In the genomic region with DNA sequence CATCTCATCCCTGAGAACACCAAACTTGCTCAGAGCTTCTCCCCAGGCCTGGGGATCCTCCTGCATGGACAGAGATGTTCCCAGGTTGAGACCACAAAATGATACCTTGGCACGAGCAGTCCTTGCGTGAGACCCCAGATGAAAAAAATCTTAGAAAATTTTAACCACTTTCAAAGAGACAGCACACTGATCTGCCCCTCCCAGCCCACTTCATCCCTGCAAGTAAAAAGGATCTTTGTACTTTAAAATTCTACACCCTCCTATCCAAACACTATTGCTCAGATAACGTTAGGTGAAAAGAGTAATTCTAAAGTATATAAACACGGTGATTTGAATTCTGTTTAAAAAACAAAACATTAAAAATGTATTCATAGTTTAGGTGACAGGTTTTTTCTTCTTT, we compare ENCODE assay signal across 33 cellular contexts.
DNase-seq lines count a peak whose midpoint lies in the region; ATAC-seq, FAIRE-seq and TF ChIP-seq lines count a peak whose summit lies in the region.
"Had no signal": no experiment of that assay in that cellular context is flagged by ENCODE, and none has a peak within 500 bp of the region (broad histone marks: within the 10 kb centered on the region; RNA-seq: fewer than 3 reads in every experiment).

No MANE protein-coding gene starts in this region.

- no TSS peak for BruUV-seq in HepG2 (replicated peaks; lab: Mats Ljungman, UMichigan)

- H3K4me3 ChIP-seq in HepG2 (replicated peaks in 1 of 3; ENCODE audit: insufficient read depth in 1 of 3, low read depth in 2 of 3, low read length in 3 of 3) (peak overlapping the region in 1 of 3 experiments; percentile 3; a peak in 1 of 6 replicates), right lobe of liver (no peak overlapping the region)
- H3K4me3 ChIP-seq: A549; BLaER1; BLaER1 treated with 17β-estradiol and CSF1 and Interleukin-3, amounts not matched to agents 10 nM and 100 nM had no signal

- no peak overlapping the region for H3K4me3 Mint-ChIP-seq in stimulated activated effector memory CD8-positive, alpha-beta T cell treated with anti-CD3 and anti-CD28 coated beads, Interleukin-12 subunit alpha, Interleukin-12 subunit beta, amount 100 ng/mL, for 72 hours
- H3K4me3 Mint-ChIP-seq: B cell; CD14-positive monocyte; CD4-positive, alpha-beta memory T cell; CD4-positive, alpha-beta T cell; CD4-positive, CD25-positive, alpha-beta regulatory T cell; CD8-positive, alpha-beta memory T cell; CD8-positive, alpha-beta T cell had no signal

- CTCF ChIA-PET in HepG2 (lab: Yijun Ruan, JAX; ENCODE audit: low intra/inter-chr PET ratio, low total read pairs): no interaction called here

- in situ Hi-C loops in HepG2 (cut with HindIII; ENCODE audit: extremely low pct_ligation_motif_present, low pct_unique_long_range_greater_than_20kb): no loop called here

- intact Hi-C loops in HepG2 (cut with micrococcal nuclease; ENCODE audit: unreplicated experiment) (no loop called here), right lobe of liver (cut with DNase I) (no loop called here)

- no peak for TF ChIP-seq POLR2A in HepG2 (IDR thresholded peaks at IDR 0.05; ENCODE audit: insufficient read depth in 1 of 2, low read depth in 2 of 2, low read length in 2 of 2)
- no peak for TF ChIP-seq POLR2A in right lobe of liver (IDR thresholded peaks at IDR 0.05)

- H3K36me3 ChIP-seq in HepG2 (replicated peaks in 1 of 2; ENCODE audit: control insufficient read depth in 1 of 2, insufficient read depth in 2 of 2, low read length in 2 of 2): peaks cover 35 to 54% of the 10 kb centered on the region in 2 experiments
- H3K36me3 ChIP-seq in right lobe of liver: peaks cover 0 to 25% (median 11%) of the 10 kb centered on the region in 4 donors
- H3K36me3 ChIP-seq: BE2C had no signal

- H4K20me1 ChIP-seq in HepG2 (ENCODE audit: insufficient read depth, low read length): no peaks in the 10 kb centered on the region

- peaks cover 6% of the 10 kb centered on the region for H3K79me2 ChIP-seq in HepG2 (ENCODE audit: insufficient read depth, low read length)

- H3K27ac Mint-ChIP-seq in stimulated activated effector memory CD8-positive, alpha-beta T cell treated with anti-CD3 and anti-CD28 coated beads, Interleukin-12 subunit alpha, Interleukin-12 subunit beta, amount 100 ng/mL, for 72 hours: peak overlapping the region; percentile 0
- H3K27ac Mint-ChIP-seq: B cell; CD14-positive monocyte; CD4-positive, alpha-beta memory T cell; CD4-positive, alpha-beta T cell; CD8-positive, alpha-beta T cell had no signal

- peak; percentile 38 for ATAC-seq in HepG2
- ATAC-seq in right lobe of liver: no peak
- no peak for ATAC-seq in stimulated activated effector memory CD8-positive, alpha-beta T cell treated with anti-CD3 and anti-CD28 coated beads, Interleukin-12 subunit alpha, Interleukin-12 subunit beta, amount 100 ng/mL, for 72 hours
- ATAC-seq: A549; CD8-positive, alpha-beta T cell had no signal

- TF ChIP-seq RAD21 in HepG2 (CRISPR knock-in tag; IDR thresholded peaks at IDR 0.05): no peak

- TF ChIP-seq CTCF in HepG2 (CRISPR knock-in tag; IDR thresholded peaks at IDR 0.05) (no peak), right lobe of liver (IDR thresholded peaks at IDR 0.05) (no peak)

- peak overlapping the region; percentile 20; the same call in 1 of the 2 replicates for H3K4me2 ChIP-seq in HepG2 (ENCODE audit: low read depth, low read length)
- H3K4me2 ChIP-seq: A549; BLaER1; BLaER1 treated with 17β-estradiol and CSF1 and Interleukin-3, amounts not matched to agents 10 nM and 100 nM had no signal

- H3K9me3 ChIP-seq in HepG2 (ENCODE audit: low read length) (no peaks in the 10 kb centered on the region), right lobe of liver (no peaks in the 10 kb centered on the region)
- H3K9me3 ChIP-seq: A549, BE2C, BLaER1 had no signal

- H3K9me3 Mint-ChIP-seq in stimulated activated effector memory CD8-positive, alpha-beta T cell treated with anti-CD3 and anti-CD28 coated beads, Interleukin-12 subunit alpha, Interleukin-12 subunit beta, amount 100 ng/mL, for 72 hours: no peaks in the 10 kb centered on the region
- H3K9me3 Mint-ChIP-seq: CD4-positive, alpha-beta memory T cell; CD4-positive, alpha-beta T cell; CD4-positive, CD25-positive, alpha-beta regulatory T cell; CD8-positive, alpha-beta memory T cell; CD8-positive, alpha-beta T cell had no signal

- H3K27me3 ChIP-seq in HepG2 (ENCODE audit: control insufficient read depth in 1 of 2, insufficient read depth in 2 of 2, low read length in 2 of 2) (no peaks in the 10 kb centered on the region), right lobe of liver (no peaks in the 10 kb centered on the region)
- H3K27me3 ChIP-seq: BE2C; BLaER1; BLaER1 treated with 17β-estradiol and CSF1 and Interleukin-3, amounts not matched to agents 10 nM and 100 nM had no signal

- DNase-seq in HepG2 (ENCODE audit: low spot score) (no peak), right lobe of liver (no peak), SKM-1 treated with dmso at 0.1 percent for 144 hours (lab: John Stamatoyannopoulos, UW; ENCODE audit: unreplicated experiment) (no peak)
- no peak for DNase-seq in stimulated activated effector memory CD8-positive, alpha-beta T cell treated with anti-CD3 and anti-CD28 coated beads, Interleukin-12 subunit alpha, Interleukin-12 subunit beta, amount 100 ng/mL, for 72 hours (ENCODE audit: low spot score in 2 of 2)
- DNase-seq: 8988T; ACHN; AML-193; BE2C; C1 segment of cervical spinal cord; Caco-2; Calu3; CD4-positive, alpha-beta memory T cell; CD4-positive, alpha-beta T cell; CD4-positive, CD25-positive, alpha-beta regulatory T cell; CD8-positive, alpha-beta memory T cell; COR-L47; DMS 273 treated with DMSO at 0.1 percent for 48 hours; DMS153; DMS53; DMS79; DMS79 treated with DMSO at 0.1 percent for 48 hours; DND-41; EL had no signal

- H2AFZ ChIP-seq in HepG2 (ENCODE audit: low read length): no peak overlapping the region

- no peak overlapping the region for H3K9ac ChIP-seq in HepG2 (ENCODE audit: insufficient read depth, low read depth, low read length)
- H3K9ac ChIP-seq: BLaER1; BLaER1 treated with 17β-estradiol and CSF1 and Interleukin-3, amounts not matched to agents 10 nM and 100 nM had no signal

- WGBS in HepG2 (ENCODE audit: low lambda C conversion rate): 15% methylated on average over 4 of the region's 4 CpGs
- WGBS in right lobe of liver (ENCODE audit: insufficient coverage, low coverage, low lambda C conversion rate, missing lambda C conversion rate): 48% methylated on average over 2 of the region's 4 CpGs

- H3K4me1 ChIP-seq in HepG2 (ENCODE audit: insufficient read depth, low read length) (peaks cover 60% of the 10 kb centered on the region), right lobe of liver (peaks cover 0 to 11% (median 0%) of the 10 kb centered on the region in 4 donors)
- H3K4me1 ChIP-seq: BE2C had no signal

- H3K4me1 Mint-ChIP-seq in stimulated activated effector memory CD8-positive, alpha-beta T cell treated with anti-CD3 and anti-CD28 coated beads, Interleukin-12 subunit alpha, Interleukin-12 subunit beta, amount 100 ng/mL, for 72 hours: peaks cover 8% of the 10 kb centered on the region

- FAIRE-seq in HepG2 (lab: Jason Lieb, UNC): peak; percentile 52
- FAIRE-seq: A204.1, A549, D721Med had no signal

- peaks cover 24% of the 10 kb centered on the region for H3K36me3 Mint-ChIP-seq in stimulated activated effector memory CD8-positive, alpha-beta T cell treated with anti-CD3 and anti-CD28 coated beads, Interleukin-12 subunit alpha, Interleukin-12 subunit beta, amount 100 ng/mL, for 72 hours

- H3K27ac ChIP-seq in HepG2 (ENCODE audit: extremely low read length, insufficient read depth, low read length) (peak overlapping the region; percentile 29), right lobe of liver (no peak overlapping the region)
- H3K27ac ChIP-seq: 22Rv1; A549; BLaER1; BLaER1 treated with 17β-estradiol and CSF1 and Interleukin-3, amounts not matched to agents 10 nM and 100 nM; C4-2B had no signal

- TF ChIP-seq EP300 in HepG2 (IDR thresholded peaks at IDR 0.05; ENCODE audit: low read depth in 2 of 2, low read length in 2 of 2) (0 out of 4 replicates have a peak, but pooled peaks of 1 of the 2 experiments have one; percentile 13), HepG2 (CRISPR knock-in tag; IDR thresholded peaks at IDR 0.05; ENCODE audit: borderline replicate concordance) (no peak)

- POLR2A ChIA-PET in HepG2 (lab: Yijun Ruan, JAX): no interaction called here

TF ChIP-seq in HepG2, 621 proteins besides CTCF, POLR2A, EP300 and RAD21 (continues in another document):
- TF ChIP-seq ARHGAP35 (CRISPR knock-in tag; IDR thresholded peaks at IDR 0.05; ENCODE audit: borderline replicate concordance): no peak
- TF ChIP-seq, protein P1, sequence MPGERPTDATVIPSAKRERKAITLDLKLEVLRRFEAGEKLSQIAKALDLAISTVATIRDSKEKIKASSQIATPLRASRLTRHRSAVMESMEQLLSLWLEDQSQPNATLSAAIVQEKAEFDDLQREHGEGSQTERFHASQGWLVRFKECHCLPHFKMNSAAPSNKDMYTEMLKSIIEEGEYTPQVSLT (CRISPR knock-in tag; IDR thresholded peaks at IDR 0.05; ENCODE audit: borderline replicate concordance, low read depth): no peak
- TF ChIP-seq ZMYM3 (CRISPR knock-in tag; IDR thresholded peaks at IDR 0.05): no peak
- TF ChIP-seq MAFK (conservative IDR thresholded peaks at IDR 0.05 in 1 of 2, IDR thresholded peaks at IDR 0.05 in 1 of 2; ENCODE audit: low read length in 2 of 2): no peak
- TF ChIP-seq MXD4 (CRISPR knock-in tag; IDR thresholded peaks at IDR 0.05): no peak
- TF ChIP-seq ZSCAN25 (CRISPR knock-in tag; IDR thresholded peaks at IDR 0.05): peak; percentile 95
- TF ChIP-seq ELF3 (CRISPR knock-in tag; IDR thresholded peaks at IDR 0.05): no peak
- TF ChIP-seq, protein P2, sequence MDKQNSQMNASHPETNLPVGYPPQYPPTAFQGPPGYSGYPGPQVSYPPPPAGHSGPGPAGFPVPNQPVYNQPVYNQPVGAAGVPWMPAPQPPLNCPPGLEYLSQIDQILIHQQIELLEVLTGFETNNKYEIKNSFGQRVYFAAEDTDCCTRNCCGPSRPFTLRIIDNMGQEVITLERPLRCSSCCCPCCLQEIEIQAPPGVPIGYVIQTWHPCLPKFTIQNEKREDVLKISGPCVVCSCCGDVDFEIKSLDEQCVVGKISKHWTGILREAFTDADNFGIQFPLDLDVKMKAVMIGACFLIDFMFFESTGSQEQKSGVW (CRISPR knock-in tag; IDR thresholded peaks at IDR 0.05; ENCODE audit: borderline replicate concordance): no peak
- no peak for TF ChIP-seq CENPX (CRISPR knock-in tag; IDR thresholded peaks at IDR 0.05)
- TF ChIP-seq, protein P3, sequence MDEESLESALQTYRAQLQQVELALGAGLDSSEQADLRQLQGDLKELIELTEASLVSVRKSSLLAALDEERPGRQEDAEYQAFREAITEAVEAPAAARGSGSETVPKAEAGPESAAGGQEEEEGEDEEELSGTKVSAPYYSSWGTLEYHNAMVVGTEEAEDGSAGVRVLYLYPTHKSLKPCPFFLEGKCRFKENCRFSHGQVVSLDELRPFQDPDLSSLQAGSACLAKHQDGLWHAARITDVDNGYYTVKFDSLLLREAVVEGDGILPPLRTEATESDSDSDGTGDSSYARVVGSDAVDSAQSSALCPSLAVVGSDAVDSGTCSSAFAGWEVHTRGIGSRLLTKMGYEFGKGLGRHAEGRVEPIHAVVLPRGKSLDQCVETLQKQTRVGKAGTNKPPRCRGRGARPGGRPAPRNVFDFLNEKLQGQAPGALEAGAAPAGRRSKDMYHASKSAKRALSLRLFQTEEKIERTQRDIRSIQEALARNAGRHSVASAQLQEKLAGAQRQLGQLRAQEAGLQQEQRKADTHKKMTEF (CRISPR knock-in tag; IDR thresholded peaks at IDR 0.05): no peak
